ENCODE assay signal across 8 cellular contexts in genomic region chr1:145985502-145986439, GRCh38. TPM values are rescaled to one million over a fixed set of nuclear protein-coding genes. Genes with fewer than 3 reads are reported as not detected.
A peak's percentile ranks its signal among the peaks of the same experiment; 100 is the strongest.
DNase-seq lines count a peak whose midpoint lies in the region; ATAC-seq and TF ChIP-seq lines count a peak whose summit lies in the region.

No MANE protein-coding gene starts in this region.

- no peak for ATAC-seq in GM21619 (IDR thresholded peaks at IDR 0.05; ENCODE audit: unreplicated experiment)

- H3K4me3 Mint-ChIP-seq in chondrocyte (ENCODE audit: unreplicated experiment): no peak overlapping the region

- CTCF ChIA-PET in RWPE1 (lab: Yijun Ruan, JAX): interaction anchor here (1.2 kb wide), 1 partner anchor 22 kb away, joined by 8 read pairs; no protein-coding TSS in a partner anchor

- no peaks in the 10 kb centered on the region for H3K27me3 ChIP-seq in dorsolateral prefrontal cortex
- H3K27me3 ChIP-seq in muscle layer of duodenum (ENCODE audit: low read depth, low read length): no peaks in the 10 kb centered on the region

- POLR2A ChIA-PET in RWPE1 (lab: Yijun Ruan, JAX; ENCODE audit: low non-redundant PET): no interaction called here

- no peaks in the 10 kb centered on the region for H3K9me3 ChIP-seq in muscle layer of duodenum (ENCODE audit: control insufficient read depth in 1 of 2, low read length in 2 of 2)

- peak; percentile 61 for DNase-seq in activated effector memory CD4-positive, alpha-beta T cell treated with anti-CD3 and anti-CD28 coated beads, Interleukin-2, amount 50 U/mL, for 16 hours
- no peak for DNase-seq in activated effector memory CD4-positive, alpha-beta T cell treated with Interleukin-2 at 50 U/mL for 16 hours
- DNase-seq in RWPE1 (ENCODE audit: low spot score): no peak
- DNase-seq in dorsolateral prefrontal cortex: peak in 1 of 10 donors; percentile 58
- no peak for DNase-seq in activated CD4-positive, CD25-positive, alpha-beta regulatory T cell (lab: John Stamatoyannopoulos, UW)
- DNase-seq in chondrocyte (ENCODE audit: low spot score): no peak

- no peaks in the 10 kb centered on the region for H3K9me3 Mint-ChIP-seq in chondrocyte (ENCODE audit: low read depth)

- H3K27ac ChIP-seq in RWPE1 (peak overlapping the region; percentile 76), dorsolateral prefrontal cortex (peak overlapping the region in 53 of 59 donors; percentile 3 to 88 (median 64)), muscle layer of duodenum (ENCODE audit: low read length) (peak overlapping the region; percentile 88)

- H3K36me3 Mint-ChIP-seq in chondrocyte (ENCODE audit: low read depth): no peaks in the 10 kb centered on the region

- H3K4me3 ChIP-seq in dorsolateral prefrontal cortex: peak overlapping the region in 19 of 59 donors; percentile 8 to 39 (median 24)
- H3K4me3 ChIP-seq in muscle layer of duodenum (ENCODE audit: low read depth in 1 of 2, low read length in 2 of 2): peak overlapping the region; percentile 30 to 47

- no peaks in the 10 kb centered on the region for H3K36me3 ChIP-seq in muscle layer of duodenum (ENCODE audit: control insufficient read depth in 1 of 2, insufficient read depth in 2 of 2, low read length in 2 of 2)

- no peaks in the 10 kb centered on the region for H3K27me3 Mint-ChIP-seq in chondrocyte (ENCODE audit: low read depth)

- intact Hi-C loops in dorsolateral prefrontal cortex (cut with DNase I): no loop called here

- H3K27ac Mint-ChIP-seq in chondrocyte (ENCODE audit: unreplicated experiment): no peak overlapping the region

- TF ChIP-seq CTCF in RWPE1 (conservative IDR thresholded peaks at IDR 0.05; ENCODE audit: low read depth) (no peak), dorsolateral prefrontal cortex (IDR thresholded peaks at IDR 0.05 in 54 of 56, conservative IDR thresholded peaks at IDR 0.05 in 2 of 56; ENCODE audit: low read depth in 1 of 56, partially characterized antibody in 56 of 56) (no peak), chondrocyte (IDR thresholded peaks at IDR 0.05) (no peak)

- H3K4me1 Mint-ChIP-seq in chondrocyte (ENCODE audit: low read depth): peaks cover 19% of the 10 kb centered on the region

- peaks cover 26 to 42% of the 10 kb centered on the region in 2 donors for H3K4me1 ChIP-seq in muscle layer of duodenum (ENCODE audit: control insufficient read depth in 1 of 2, insufficient read depth in 2 of 2, low read length in 2 of 2)

RNA-seq across cellular contexts. Expression of gene TXNIP, which starts 10.6 kb away (rescaled TPM):
- total RNA-seq in dorsolateral prefrontal cortex: 100 to 1,000 TPM in 98 of 120 experiments, 10 to 100 TPM in 22; 36.4 to 580 (median 158) TPM
- total RNA-seq in chondrocyte: 3.8 to 55.5 TPM (median 4.0 TPM) in 3 replicates

RNA-seq across cellular contexts. Expression of gene POLR3GL, which starts 21.3 kb away (rescaled TPM):
- total RNA-seq in dorsolateral prefrontal cortex (10 to 100 TPM; 13.1 to 24.6 (median 19.0) TPM), chondrocyte (13.3 to 20.7 TPM (median 13.9 TPM) in 3 replicates)

RNA-seq across cellular contexts. Expression of gene ANKRD34A, which starts 21.4 kb away (rescaled TPM):
- total RNA-seq in dorsolateral prefrontal cortex: 10 to 100 TPM; 13.4 to 48.3 (median 29.4) TPM
- 1.2 to 3.1 TPM (median 2.0 TPM) in 3 replicates for total RNA-seq in chondrocyte

RNA-seq across cellular contexts. Expression of gene LIX1L, which starts 28.0 kb away (rescaled TPM):
- total RNA-seq in dorsolateral prefrontal cortex (10 to 100 TPM; 10.5 to 32.8 (median 17.8) TPM), chondrocyte (50.3 to 57.1 TPM (median 53.0 TPM) in 3 replicates)

RNA-seq across cellular contexts. Expression of gene HJV, which starts 35.8 kb away (rescaled TPM):
- total RNA-seq in dorsolateral prefrontal cortex (1 to 10 TPM in 3 of 120 experiments, under 1 TPM in 39, not detected in 78; 0.20 to 1.2 (median 0.42) TPM), chondrocyte (not detected in 3 replicates)
